In genomic region chr2:83944174-83944573, GRCh38 we compare ENCODE assay signal across 17 cellular contexts.
"Had no signal": no experiment of that assay in that cellular context is flagged by ENCODE, and none has a peak within 500 bp of the region (broad histone marks: within the 10 kb centered on the region; RNA-seq: fewer than 3 reads in every experiment).

No MANE protein-coding gene starts in this region.

- H3K27me3 ChIP-seq: dorsolateral prefrontal cortex, heart left ventricle, ovary had no signal

- H3K9me3 ChIP-seq: heart left ventricle, ovary had no signal

- H3K4me2 ChIP-seq: smooth muscle cell had no signal

- DNase-seq: cortex of kidney; dorsolateral prefrontal cortex; effector CD8-positive, alpha-beta T cell; heart left ventricle; hippocampal formation; left colon; left ventricle myocardium superior; mesenchymal stem cell; naive thymus-derived CD4-positive, alpha-beta T cell; ovary; right cardiac atrium; stimulated activated CD4-positive, alpha-beta T cell treated with anti-CD3 and anti-CD28 coated beads, Interleukin-2, amount 100 ng/mL, for 48 hours; stimulated activated naive CD4-positive, alpha-beta T cell treated with Interleukin-2 at 50 U/mL for 16 hours; trophoblast cell had no signal

- H3K27ac ChIP-seq: dorsolateral prefrontal cortex, heart left ventricle, ovary had no signal

- H3K4me1 ChIP-seq: heart left ventricle had no signal

- H3K4me3 ChIP-seq: dorsolateral prefrontal cortex, heart left ventricle, lung, ovary, smooth muscle cell had no signal

- ATAC-seq: esophagus mucosa; heart left ventricle; left colon; left ventricle myocardium superior; naive thymus-derived CD4-positive, alpha-beta T cell; right cardiac atrium had no signal

- H3K36me3 ChIP-seq: heart left ventricle, ovary had no signal
